In genomic region chr3:156478931-156479330, GRCh38 we compare ENCODE assay signal across 9 cellular contexts.
"Had no signal": no experiment of that assay in that cellular context is flagged by ENCODE, and none has a peak within 500 bp of the region (broad histone marks: within the 10 kb centered on the region; RNA-seq: fewer than 3 reads in every experiment).

No MANE protein-coding gene starts in this region.

- DNase-seq: activated CD4-positive, alpha-beta T cell treated with anti-CD3 and anti-CD28 coated beads, Interleukin-2, amount 50 U/mL, for 48 hours; activated CD4-positive, CD25-positive, alpha-beta regulatory T cell treated with anti-CD3 and anti-CD28 coated beads, Interleukin-2, amount 50 U/mL, for 72 hours; activated CD8-positive, alpha-beta memory T cell treated with anti-CD3 and anti-CD28 coated beads, Interleukin-2, amount 10 ng/mL, durations not matched to agents 7 days and 5 days; activated naive CD4-positive, alpha-beta T cell treated with anti-CD3 and anti-CD28 coated beads, Interleukin-2, amount 10 ng/mL, durations not matched to agents 7 days and 5 days; activated T-cell treated with anti-CD3 and anti-CD28 coated beads, Interleukin-2, amount 50 U/mL, for 1 hour; erythroblast; islet precursor cell; T1000 had no signal

- ATAC-seq: activated CD8-positive, alpha-beta memory T cell treated with anti-CD3 and anti-CD28 coated beads, Interleukin-2, amount 10 ng/mL, durations not matched to agents 7 days and 5 days; sciatic nerve had no signal
